ENCODE assay signal across 23 cellular contexts in the genomic region with DNA sequence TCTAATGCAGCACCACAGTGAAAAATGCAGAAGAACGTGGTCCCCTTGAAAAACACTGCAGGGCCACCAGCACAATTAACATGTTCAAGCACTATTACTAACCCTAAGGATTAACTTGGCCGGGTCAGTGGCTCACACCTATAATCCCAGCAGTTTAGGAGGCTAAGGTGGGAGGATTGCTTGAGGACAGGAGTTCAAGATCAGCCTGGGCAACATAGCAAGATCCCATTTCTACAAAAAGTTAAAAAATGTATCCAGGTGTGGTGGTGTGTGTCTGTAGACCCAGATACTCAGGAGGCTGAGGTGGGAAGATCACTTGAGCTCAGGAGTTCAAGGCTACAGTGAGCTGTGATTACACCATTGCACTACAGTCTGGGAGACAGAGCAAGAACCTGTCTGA. TPM values are rescaled to one million over a fixed set of nuclear protein-coding genes. Genes with fewer than 3 reads are reported as not detected.
DNase-seq lines count a peak whose midpoint lies in the region; ATAC-seq, FAIRE-seq and TF ChIP-seq lines count a peak whose summit lies in the region.
"Had no signal": no experiment of that assay in that cellular context is flagged by ENCODE, and none has a peak within 500 bp of the region (broad histone marks: within the 10 kb centered on the region; RNA-seq: fewer than 3 reads in every experiment).

No MANE protein-coding gene starts in this region.

- WGBS in HepG2 (ENCODE audit: low lambda C conversion rate) = 88% methylated on average over 2 of the region's 2 CpGs
- WGBS in psoas muscle, 3 donors = 83 to 84% (median 83%) methylated on average over 2 of the region's 2 CpGs

- CTCF ChIA-PET in WTC11 (lab: Charles Lee) = no interaction called here
- CTCF ChIA-PET in HepG2 (lab: Yijun Ruan, JAX; ENCODE audit: low intra/inter-chr PET ratio, low total read pairs) = no interaction called here

- H3K27ac Mint-ChIP-seq in natural killer cell = no peak overlapping the region
- no peak overlapping the region for H3K27ac Mint-ChIP-seq in natural killer cell treated with Interleukin-12 subunit alpha and Interleukin-12 subunit beta and Interleukin-15 and Interleukin-18, amount 100 ng/mL, for 72 hours
- H3K27ac Mint-ChIP-seq in WTC11 = no peak overlapping the region
- H3K27ac Mint-ChIP-seq: H9 had no signal

- no peak for ATAC-seq in natural killer cell
- no peak for ATAC-seq in natural killer cell treated with Interleukin-12 subunit alpha and Interleukin-12 subunit beta and Interleukin-15 and Interleukin-18, amount 100 ng/mL, for 72 hours
- ATAC-seq in WTC11 = no peak
- ATAC-seq in HepG2 = no peak
- no peak for ATAC-seq in psoas muscle
- ATAC-seq in foreskin keratinocyte = no peak
- ATAC-seq in HG03457 (IDR thresholded peaks at IDR 0.05; ENCODE audit: unreplicated experiment) = no peak

- peak overlapping the region; percentile 13 for H3K4me3 Mint-ChIP-seq in natural killer cell
- H3K4me3 Mint-ChIP-seq in natural killer cell treated with Interleukin-12 subunit alpha and Interleukin-12 subunit beta and Interleukin-15 and Interleukin-18, amount 100 ng/mL, for 72 hours = no peak overlapping the region
- H3K4me3 Mint-ChIP-seq in WTC11 = no peak overlapping the region

- H3K27ac ChIP-seq in HepG2 (ENCODE audit: extremely low read length, insufficient read depth, low read length) = no peak overlapping the region
- H3K27ac ChIP-seq in psoas muscle = no peak overlapping the region
- H3K27ac ChIP-seq in foreskin keratinocyte = no peak overlapping the region
- H3K27ac ChIP-seq: PC-9 had no signal

- POLR2A ChIA-PET in WTC11 (lab: Charles Lee) = no interaction called here
- POLR2A ChIA-PET in HepG2 (lab: Yijun Ruan, JAX) = interaction anchor here (0.6 kb wide), 1 partner anchor 13 kb away, joined by 3 read pairs; no protein-coding TSS in a partner anchor

- no TSS peak for BruUV-seq in HepG2 (replicated peaks; lab: Mats Ljungman, UMichigan)

- TF ChIP-seq RAD21 in HepG2 (CRISPR knock-in tag; IDR thresholded peaks at IDR 0.05) = no peak

- H3K79me2 ChIP-seq in HepG2 (ENCODE audit: insufficient read depth, low read length) = peaks cover 53% of the 10 kb centered on the region

- H3K9ac ChIP-seq in HepG2 (ENCODE audit: insufficient read depth, low read depth, low read length) = no peak overlapping the region

- H3K36me3 ChIP-seq in HepG2 (replicated peaks in 1 of 2; ENCODE audit: control insufficient read depth in 1 of 2, insufficient read depth in 2 of 2, low read length in 2 of 2) = peaks cover 1 to 8% of the 10 kb centered on the region in 2 experiments; a peak in 3 of 5 replicates
- peaks cover 0 to 24% of the 10 kb centered on the region in 2 donors for H3K36me3 ChIP-seq in psoas muscle (ENCODE audit: insufficient read depth in 1 of 2, low read depth in 1 of 2)

- H3K9me3 Mint-ChIP-seq in natural killer cell (no peaks in the 10 kb centered on the region), WTC11 (no peaks in the 10 kb centered on the region; the same call in 1 of the 2 replicates)
- H3K9me3 Mint-ChIP-seq in natural killer cell treated with Interleukin-12 subunit alpha and Interleukin-12 subunit beta and Interleukin-15 and Interleukin-18, amount 100 ng/mL, for 72 hours = no peaks in the 10 kb centered on the region
- H3K9me3 Mint-ChIP-seq: H9 had no signal

- H3K4me3 ChIP-seq in HepG2 (replicated peaks in 1 of 3; ENCODE audit: insufficient read depth in 1 of 3, low read depth in 2 of 3, low read length in 3 of 3) = no peak overlapping the region
- H3K4me3 ChIP-seq in psoas muscle = no peak overlapping the region
- H3K4me3 ChIP-seq: PC-9 had no signal

- H3K4me1 ChIP-seq in HepG2 (ENCODE audit: insufficient read depth, low read length) = peaks cover 33% of the 10 kb centered on the region
- H3K4me1 ChIP-seq in psoas muscle = peaks cover 16% of the 10 kb centered on the region
- peaks cover 7% of the 10 kb centered on the region for H3K4me1 ChIP-seq in foreskin keratinocyte

- H2AFZ ChIP-seq in HepG2 (ENCODE audit: low read length) = no peak overlapping the region
- H2AFZ ChIP-seq: PC-9 had no signal

- peaks cover 18 to 34% of the 10 kb centered on the region in 2 donors for H3K4me1 Mint-ChIP-seq in natural killer cell
- H3K4me1 Mint-ChIP-seq in natural killer cell treated with Interleukin-12 subunit alpha and Interleukin-12 subunit beta and Interleukin-15 and Interleukin-18, amount 100 ng/mL, for 72 hours (ENCODE audit: low read depth in 2 of 2) = peaks cover 16 to 20% of the 10 kb centered on the region in 2 donors
- H3K4me1 Mint-ChIP-seq in WTC11 = peaks cover 21% of the 10 kb centered on the region

- DNase-seq in natural killer cell (no peak), WTC11 (ENCODE audit: low spot score) (no peak), HepG2 (ENCODE audit: low spot score) (no peak), MV-4-11 (lab: John Stamatoyannopoulos, UW) (no peak), psoas muscle (no peak), foreskin keratinocyte (no peak)
- DNase-seq in natural killer cell treated with Interleukin-12 subunit alpha and Interleukin-12 subunit beta and Interleukin-15 and Interleukin-18, amount 100 ng/mL, for 72 hours (ENCODE audit: low spot score) = no peak
- DNase-seq: EL, GF-D8, H9, NCI-H1417 treated with DMSO at 0.1 percent for 48 hours, NCI-H187, NCI-H2107, NCI-H69, PC-9, RPMI8226, SHP77 had no signal

- no peak for FAIRE-seq in HepG2 (lab: Jason Lieb, UNC)
- FAIRE-seq: A204.1 had no signal

- no peaks in the 10 kb centered on the region for H4K20me1 ChIP-seq in HepG2 (ENCODE audit: insufficient read depth, low read length)

- no peak for TF ChIP-seq EP300 in HepG2 (IDR thresholded peaks at IDR 0.05; ENCODE audit: low read depth in 2 of 2, low read length in 2 of 2)
- no peak for TF ChIP-seq EP300 in HepG2 (CRISPR knock-in tag; IDR thresholded peaks at IDR 0.05; ENCODE audit: borderline replicate concordance)

- in situ Hi-C loops in HepG2 (cut with HindIII; ENCODE audit: extremely low pct_ligation_motif_present, low pct_unique_long_range_greater_than_20kb) = no loop called here

- no peak for TF ChIP-seq POLR2A in HepG2 (IDR thresholded peaks at IDR 0.05; ENCODE audit: insufficient read depth in 1 of 2, low read depth in 2 of 2, low read length in 2 of 2)

- no peaks in the 10 kb centered on the region; a peak in 1 of 5 replicates for H3K27me3 ChIP-seq in HepG2 (ENCODE audit: control insufficient read depth in 1 of 2, insufficient read depth in 2 of 2, low read length in 2 of 2)
- no peaks in the 10 kb centered on the region for H3K27me3 ChIP-seq in psoas muscle (ENCODE audit: insufficient read depth in 3 of 3, low read length in 2 of 3)
- no peaks in the 10 kb centered on the region for H3K27me3 ChIP-seq in foreskin keratinocyte

- TF ChIP-seq CTCF in natural killer cell (IDR thresholded peaks at IDR 0.05) = no peak
- no peak for TF ChIP-seq CTCF in WTC11 (IDR thresholded peaks at IDR 0.05)
- no peak for TF ChIP-seq CTCF in HepG2 (CRISPR knock-in tag; IDR thresholded peaks at IDR 0.05)
- TF ChIP-seq CTCF in psoas muscle (IDR thresholded peaks at IDR 0.05) = no peak
- TF ChIP-seq CTCF in foreskin keratinocyte (conservative IDR thresholded peaks at IDR 0.05) = no peak

- no peaks in the 10 kb centered on the region for H3K27me3 Mint-ChIP-seq in natural killer cell (ENCODE audit: low read depth in 2 of 2)
- no peaks in the 10 kb centered on the region for H3K27me3 Mint-ChIP-seq in natural killer cell treated with Interleukin-12 subunit alpha and Interleukin-12 subunit beta and Interleukin-15 and Interleukin-18, amount 100 ng/mL, for 72 hours
- no peaks in the 10 kb centered on the region for H3K27me3 Mint-ChIP-seq in WTC11 (ENCODE audit: low read depth)

- H3K9me3 ChIP-seq in HepG2 (ENCODE audit: low read length) (no peaks in the 10 kb centered on the region), psoas muscle (no peaks in the 10 kb centered on the region)

- intact Hi-C loops in natural killer cell (cut with micrococcal nuclease) = no loop called here
- intact Hi-C loops in HepG2 (cut with micrococcal nuclease; ENCODE audit: unreplicated experiment) = no loop called here
- intact Hi-C loops in psoas muscle (cut with DNase I) = no loop called here

- H3K4me2 ChIP-seq in HepG2 (ENCODE audit: low read depth, low read length) = 0 out of 2 replicates have a peak overlapping the region, but pooled peaks have one; percentile 79

- H3K36me3 Mint-ChIP-seq in natural killer cell (no peaks in the 10 kb centered on the region), WTC11 (peaks cover 21% of the 10 kb centered on the region)
- no peaks in the 10 kb centered on the region for H3K36me3 Mint-ChIP-seq in natural killer cell treated with Interleukin-12 subunit alpha and Interleukin-12 subunit beta and Interleukin-15 and Interleukin-18, amount 100 ng/mL, for 72 hours

RNA-seq across cellular contexts. Expression of gene ARNT, which starts 2.9 kb away (rescaled TPM):
- total RNA-seq in natural killer cell (10 to 100 TPM; 34.0 to 41.4 (median 38.2) TPM), WTC11 (2021) (30.7 to 35.0 TPM (median 33.8 TPM) in 3 replicates), HepG2 (2016; rRNA removed; fragmentation: Illumina TruSeq; extraction: Trizol) (17.6 and 17.8 TPM in 2 replicates), psoas muscle (10 to 100 TPM; 38.0 to 38.9 (median 38.5) TPM), foreskin keratinocyte (22.7 and 24.4 TPM in 2 replicates)
- total RNA-seq in natural killer cell treated with Interleukin-12 subunit alpha and Interleukin-12 subunit beta and Interleukin-15 and Interleukin-18, amount 100 ng/mL, for 72 hours = 10 to 100 TPM; 38.5 to 40.0 TPM
- 3.0 and 3.1 TPM in 2 replicates for total RNA-seq in HepG2 (2016; cell fraction: cytosol; rRNA removed; fragmentation: Illumina TruSeq; extraction: Trizol; ENCODE audit: low read depth)
- 16.0 and 17.6 TPM in 2 replicates for total RNA-seq in HepG2 (2016; cell fraction: insoluble cytoplasmic fraction; rRNA removed; fragmentation: Illumina TruSeq; extraction: Trizol)
- 10.2 and 10.5 TPM in 2 replicates for total RNA-seq in HepG2 (2016; cell fraction: membrane; rRNA removed; fragmentation: Illumina TruSeq; extraction: Trizol)
- 22.3 and 22.5 TPM in 2 replicates for total RNA-seq in HepG2 (2016; cell fraction: nucleus; rRNA removed; fragmentation: Illumina TruSeq; extraction: Trizol)
- polyA plus RNA-seq in HepG2 (2011; rRNA removed) (24.1 and 25.9 TPM in 2 replicates), psoas muscle (10 to 100 TPM; 11.5 to 29.4 (median 13.6) TPM), foreskin keratinocyte (6.4 and 6.7 TPM in 2 replicates)
- polyA plus RNA-seq in HepG2 (2011; cell fraction: cytosol; rRNA removed) = 12.5 and 14.3 TPM in 2 replicates
- 44.0 and 50.3 TPM in 2 replicates for polyA plus RNA-seq in HepG2 (2011; cell fraction: nucleus; rRNA removed)
- 19.3 and 23.7 TPM in 2 replicates for polyA plus RNA-seq in HepG2 (2012)
- polyA plus RNA-seq in HepG2 (2016; cell fraction: cytosol; fragmentation: Illumina TruSeq; extraction: Trizol; ENCODE audit: low read depth) = 1.8 and 2.1 TPM in 2 replicates
- polyA plus RNA-seq in HepG2 (2016; cell fraction: insoluble cytoplasmic fraction; fragmentation: Illumina TruSeq; extraction: Trizol; ENCODE audit: low read depth) = 14.9 and 18.1 TPM in 2 replicates
- 4.3 and 5.6 TPM in 2 replicates for polyA plus RNA-seq in HepG2 (2016; cell fraction: membrane; fragmentation: Illumina TruSeq; extraction: Trizol; ENCODE audit: low read depth)
- 21.2 and 22.9 TPM in 2 replicates for polyA plus RNA-seq in HepG2 (2016; cell fraction: nucleus; fragmentation: Illumina TruSeq; extraction: Trizol; ENCODE audit: insufficient read depth, low read depth)
- 36.2 and 55.5 TPM in 2 replicates for polyA minus RNA-seq in HepG2 (2011; rRNA and poly(A)+ RNA removed; ENCODE audit: low replicate concordance)
- 10.6 and 15.0 TPM in 2 replicates for polyA minus RNA-seq in HepG2 (2011; cell fraction: cytosol; rRNA and poly(A)+ RNA removed)
- 46.4 and 62.3 TPM in 2 replicates for polyA minus RNA-seq in HepG2 (2011; cell fraction: nucleus; rRNA and poly(A)+ RNA removed)

RNA-seq across cellular contexts. Expression of gene CTXND2, which starts 13.4 kb away (rescaled TPM):
- total RNA-seq in natural killer cell (not detected), WTC11 (2021) (not detected in 3 replicates), HepG2 (2016; rRNA removed; fragmentation: Illumina TruSeq; extraction: Trizol) (not detected in 2 replicates), psoas muscle (not detected), foreskin keratinocyte (not detected in 2 replicates)
- not detected for total RNA-seq in natural killer cell treated with Interleukin-12 subunit alpha and Interleukin-12 subunit beta and Interleukin-15 and Interleukin-18, amount 100 ng/mL, for 72 hours
- total RNA-seq in HepG2 (2016; cell fraction: cytosol; rRNA removed; fragmentation: Illumina TruSeq; extraction: Trizol; ENCODE audit: low read depth) = not detected in 2 replicates
- total RNA-seq in HepG2 (2016; cell fraction: insoluble cytoplasmic fraction; rRNA removed; fragmentation: Illumina TruSeq; extraction: Trizol) = not detected in 2 replicates
- not detected in 2 replicates for total RNA-seq in HepG2 (2016; cell fraction: membrane; rRNA removed; fragmentation: Illumina TruSeq; extraction: Trizol)
- total RNA-seq in HepG2 (2016; cell fraction: nucleus; rRNA removed; fragmentation: Illumina TruSeq; extraction: Trizol) = not detected in 2 replicates
- polyA plus RNA-seq in HepG2 (2011; rRNA removed) (not detected in 2 replicates), psoas muscle (not detected), foreskin keratinocyte (not detected in 2 replicates)
- polyA plus RNA-seq in HepG2 (2011; cell fraction: cytosol; rRNA removed) = not detected in 2 replicates
- not detected in 2 replicates for polyA plus RNA-seq in HepG2 (2011; cell fraction: nucleus; rRNA removed)
- polyA plus RNA-seq in HepG2 (2012) = not detected in 2 replicates
- polyA plus RNA-seq in HepG2 (2016; cell fraction: cytosol; fragmentation: Illumina TruSeq; extraction: Trizol; ENCODE audit: low read depth) = not detected in 2 replicates
- polyA plus RNA-seq in HepG2 (2016; cell fraction: insoluble cytoplasmic fraction; fragmentation: Illumina TruSeq; extraction: Trizol; ENCODE audit: low read depth) = not detected in 2 replicates
- not detected in 2 replicates for polyA plus RNA-seq in HepG2 (2016; cell fraction: membrane; fragmentation: Illumina TruSeq; extraction: Trizol; ENCODE audit: low read depth)
- polyA plus RNA-seq in HepG2 (2016; cell fraction: nucleus; fragmentation: Illumina TruSeq; extraction: Trizol; ENCODE audit: insufficient read depth, low read depth) = not detected in 2 replicates
- polyA minus RNA-seq in HepG2 (2011; rRNA and poly(A)+ RNA removed; ENCODE audit: low replicate concordance) = not detected in 2 replicates
- not detected in 2 replicates for polyA minus RNA-seq in HepG2 (2011; cell fraction: cytosol; rRNA and poly(A)+ RNA removed)
- polyA minus RNA-seq in HepG2 (2011; cell fraction: nucleus; rRNA and poly(A)+ RNA removed) = not detected in 2 replicates
- total RNA-seq: H9, HT1080, M059J, NCI-H460, PC-9 had no signal
- polyA plus RNA-seq: CD14-positive monocyte had no signal

RNA-seq across cellular contexts. Expression of gene SETDB1, which starts 52.6 kb away (rescaled TPM):
- total RNA-seq in natural killer cell (10 to 100 TPM; 64.6 to 74.3 (median 70.5) TPM), WTC11 (2021) (48.1 to 53.1 TPM (median 48.8 TPM) in 3 replicates), HepG2 (2016; rRNA removed; fragmentation: Illumina TruSeq; extraction: Trizol) (31.0 and 34.6 TPM in 2 replicates), psoas muscle (10 to 100 TPM; 19.4 to 27.1 (median 20.4) TPM), foreskin keratinocyte (25.4 and 28.3 TPM in 2 replicates)
- 10 to 100 TPM; 57.8 to 73.6 TPM for total RNA-seq in natural killer cell treated with Interleukin-12 subunit alpha and Interleukin-12 subunit beta and Interleukin-15 and Interleukin-18, amount 100 ng/mL, for 72 hours
- 8.2 and 9.2 TPM in 2 replicates for total RNA-seq in HepG2 (2016; cell fraction: cytosol; rRNA removed; fragmentation: Illumina TruSeq; extraction: Trizol; ENCODE audit: low read depth)
- total RNA-seq in HepG2 (2016; cell fraction: insoluble cytoplasmic fraction; rRNA removed; fragmentation: Illumina TruSeq; extraction: Trizol) = 32.1 and 33.4 TPM in 2 replicates
- total RNA-seq in HepG2 (2016; cell fraction: membrane; rRNA removed; fragmentation: Illumina TruSeq; extraction: Trizol) = 11.8 and 12.8 TPM in 2 replicates
- 27.2 and 30.3 TPM in 2 replicates for total RNA-seq in HepG2 (2016; cell fraction: nucleus; rRNA removed; fragmentation: Illumina TruSeq; extraction: Trizol)
- polyA plus RNA-seq in HepG2 (2011; rRNA removed) (30.1 and 33.1 TPM in 2 replicates), psoas muscle (10 to 100 TPM; 12.8 to 14.8 (median 13.5) TPM), foreskin keratinocyte (11.6 and 12.7 TPM in 2 replicates)
- 15.2 and 18.5 TPM in 2 replicates for polyA plus RNA-seq in HepG2 (2011; cell fraction: cytosol; rRNA removed)
- 43.9 and 48.6 TPM in 2 replicates for polyA plus RNA-seq in HepG2 (2011; cell fraction: nucleus; rRNA removed)
- polyA plus RNA-seq in HepG2 (2012) = 26.3 and 29.9 TPM in 2 replicates
- polyA plus RNA-seq in HepG2 (2016; cell fraction: cytosol; fragmentation: Illumina TruSeq; extraction: Trizol; ENCODE audit: low read depth) = 2.5 TPM in 2 replicates
- polyA plus RNA-seq in HepG2 (2016; cell fraction: insoluble cytoplasmic fraction; fragmentation: Illumina TruSeq; extraction: Trizol; ENCODE audit: low read depth) = 17.6 and 20.4 TPM in 2 replicates
- 4.2 and 4.3 TPM in 2 replicates for polyA plus RNA-seq in HepG2 (2016; cell fraction: membrane; fragmentation: Illumina TruSeq; extraction: Trizol; ENCODE audit: low read depth)
- 53.3 and 55.8 TPM in 2 replicates for polyA plus RNA-seq in HepG2 (2016; cell fraction: nucleus; fragmentation: Illumina TruSeq; extraction: Trizol; ENCODE audit: insufficient read depth, low read depth)
- polyA minus RNA-seq in HepG2 (2011; rRNA and poly(A)+ RNA removed; ENCODE audit: low replicate concordance) = 37.4 and 74.1 TPM in 2 replicates
- 22.7 and 23.2 TPM in 2 replicates for polyA minus RNA-seq in HepG2 (2011; cell fraction: cytosol; rRNA and poly(A)+ RNA removed)
- 59.4 and 70.0 TPM in 2 replicates for polyA minus RNA-seq in HepG2 (2011; cell fraction: nucleus; rRNA and poly(A)+ RNA removed)
